ENCODE assay signal across 18 cellular contexts in the genomic region with DNA sequence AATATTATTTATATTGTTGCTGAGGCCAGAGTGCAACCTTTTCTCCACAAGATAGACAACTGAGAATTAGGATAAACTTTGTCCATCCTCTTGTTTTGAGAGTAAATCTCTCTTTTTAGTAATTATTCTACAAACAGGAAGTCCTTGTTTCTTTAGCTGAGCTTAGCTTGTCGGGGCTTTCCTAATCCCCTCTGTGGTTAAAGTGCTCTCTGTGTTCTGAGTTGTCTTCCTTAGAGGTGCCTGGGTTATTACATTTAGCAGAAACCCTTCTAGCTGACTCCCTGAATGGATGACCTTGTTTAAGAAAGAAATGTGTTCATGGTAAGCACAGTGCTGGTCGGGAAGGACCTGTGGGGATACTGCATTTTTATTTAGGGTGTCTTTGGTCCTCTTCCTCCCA. TPM values are rescaled to one million over a fixed set of nuclear protein-coding genes. Genes with fewer than 3 reads are reported as not detected.
DNase-seq lines count a peak whose midpoint lies in the region; ATAC-seq and TF ChIP-seq lines count a peak whose summit lies in the region.
"Had no signal": no experiment of that assay in that cellular context is flagged by ENCODE, and none has a peak within 500 bp of the region (broad histone marks: within the 10 kb centered on the region; RNA-seq: fewer than 3 reads in every experiment).

No MANE protein-coding gene starts in this region.

- TF ChIP-seq CTCF in GM10266 (IDR thresholded peaks at IDR 0.05; ENCODE audit: control insufficient read depth, insufficient read depth, low read depth, missing control alignments) (no peak), GM20000 (IDR thresholded peaks at IDR 0.05; ENCODE audit: extremely low read depth, missing control alignments) (no peak), OCI-LY3 (IDR thresholded peaks at IDR 0.05; ENCODE audit: low read depth, low read length) (no peak), fibroblast of villous mesenchyme (IDR thresholded peaks at IDR 0.05; ENCODE audit: insufficient read depth, low read depth, low read length) (no peak)

- no peaks in the 10 kb centered on the region for H3K9me3 ChIP-seq in OCI-LY3 (ENCODE audit: insufficient read depth, low read length)
- H3K9me3 ChIP-seq: BE2C, esophagus squamous epithelium, left ventricle myocardium inferior, stomach had no signal

- H3K4me1 ChIP-seq in OCI-LY3 (ENCODE audit: low read length), result peaks cover 11% of the 10 kb centered on the region
- H3K4me1 ChIP-seq: BE2C, esophagus squamous epithelium had no signal

- no peak overlapping the region for H3K9ac ChIP-seq in OCI-LY3 (ENCODE audit: low read length)

- peak overlapping the region; percentile 58 for H3K27ac ChIP-seq in OCI-LY3 (ENCODE audit: low read length)
- H3K27ac ChIP-seq: esophagus squamous epithelium, left ventricle myocardium inferior had no signal

- DNase-seq in GM10266 (ENCODE audit: extremely low spot score) (peak; percentile 33), GM20000 (ENCODE audit: low spot score) (peak; percentile 54), fibroblast of villous mesenchyme (ENCODE audit: low read depth) (peak; percentile 66), anterior cingulate cortex (lab: John Stamatoyannopoulos, UW) (no peak), SIG-M5 treated with dmso at 0.1 percent for 504 hours (lab: John Stamatoyannopoulos, UW; ENCODE audit: unreplicated experiment) (no peak), NCI-H82 (lab: John Stamatoyannopoulos, UW) (no peak)
- DNase-seq: activated CD4-positive, alpha-beta T cell treated with anti-CD3 and anti-CD28 coated beads for 48 hours; amniotic stem cell; BE2C; EL; esophagus squamous epithelium; hypothalamus; left ventricle myocardium inferior; stimulated activated CD4-positive, alpha-beta T cell treated with anti-CD3 and anti-CD28 coated beads, Interleukin-4, amount 100 ng/mL, for 24 hours; stomach; SW 1271 had no signal

- H2AFZ ChIP-seq in OCI-LY3 (ENCODE audit: low read depth, low read length), result no peak overlapping the region

- H3K4me3 ChIP-seq in OCI-LY3 (ENCODE audit: low read length), result no peak overlapping the region
- H3K4me3 ChIP-seq in fibroblast of villous mesenchyme (ENCODE audit: low read depth, low read length), result no peak overlapping the region
- H3K4me3 ChIP-seq: esophagus squamous epithelium, left ventricle myocardium inferior, stomach had no signal

- H3K36me3 ChIP-seq in OCI-LY3 (replicated peaks; ENCODE audit: low read depth, low read length), result peaks cover 41% of the 10 kb centered on the region

- H4K20me1 ChIP-seq in OCI-LY3 (ENCODE audit: insufficient read depth, low read length), result no peaks in the 10 kb centered on the region

- no peak for ATAC-seq in HG02840 (IDR thresholded peaks at IDR 0.05; ENCODE audit: low FRiP score, unreplicated experiment)

- H3K79me2 ChIP-seq in OCI-LY3 (ENCODE audit: low read length), result peaks cover 6% of the 10 kb centered on the region; the same call in 1 of the 2 replicates

- H3K27me3 ChIP-seq in OCI-LY3 (ENCODE audit: low read depth, low read length), result no peaks in the 10 kb centered on the region
- H3K27me3 ChIP-seq: BE2C, esophagus squamous epithelium, stomach had no signal

- peak overlapping the region; percentile 53; the same call in 1 of the 2 replicates for H3K4me2 ChIP-seq in OCI-LY3 (ENCODE audit: low read length)

RNA-seq across cellular contexts. Expression of a gene that starts 12.7 kb away (rescaled TPM):
- total RNA-seq in fibroblast of villous mesenchyme, result 39.6 and 41.9 TPM in 2 replicates

RNA-seq across cellular contexts. Expression of a gene that starts 16.8 kb away (rescaled TPM):
- total RNA-seq in fibroblast of villous mesenchyme, result 16.4 and 26.8 TPM in 2 replicates

RNA-seq across cellular contexts. Expression of a gene that starts 26.2 kb away (rescaled TPM):
- 8.6 and 10.6 TPM in 2 replicates for total RNA-seq in fibroblast of villous mesenchyme

RNA-seq across cellular contexts. Expression of a gene that starts 33.1 kb away (rescaled TPM):
- 130 and 221 TPM in 2 replicates for total RNA-seq in fibroblast of villous mesenchyme

RNA-seq across cellular contexts. Expression of a gene that starts 39.3 kb away (rescaled TPM):
- total RNA-seq in fibroblast of villous mesenchyme, result not detected in 2 replicates
- total RNA-seq: esophagus squamous epithelium, left ventricle myocardium inferior had no signal

Comparison
In these comparisons a context has a peak if more than half of its experiments do, and no peak if none do; other contexts are left out.
1. DNase-seq: peak in GM10266 (single experiment), GM20000 (single experiment) and fibroblast of villous mesenchyme (single experiment); none in anterior cingulate cortex (0 of 58), SIG-M5 treated with dmso at 0.1 percent for 504 hours (single experiment) and NCI-H82 (single experiment).